ENCODE assay signal across 2 cellular contexts in genomic region chr3:42589382-42590109, GRCh38.
TF ChIP-seq lines count a peak whose summit lies in the region.

No MANE protein-coding gene starts in this region.

TF ChIP-seq in GM12878, 131 proteins besides CTCF, POLR2A, EP300 and RAD21:
- TF ChIP-seq NR2F1 (conservative IDR thresholded peaks at IDR 0.05) (no peak), SUPT20H (IDR thresholded peaks at IDR 0.05; ENCODE audit: borderline replicate concordance, control insufficient read depth, low read depth, low read length) (no peak), HDAC6 (IDR thresholded peaks at IDR 0.05; ENCODE audit: unreplicated experiment) (no peak), YY1 (IDR thresholded peaks at IDR 0.05; ENCODE audit: low read depth, low read length) (no peak), E2F4 (IDR thresholded peaks at IDR 0.05; ENCODE audit: low read depth, low read length) (no peak), BHLHE40 (IDR thresholded peaks at IDR 0.05; ENCODE audit: borderline replicate concordance in 1 of 2, low read depth in 2 of 2, low read length in 1 of 2) (no peak), SMARCA5 (IDR thresholded peaks at IDR 0.05) (no peak), SIN3A (IDR thresholded peaks at IDR 0.05; ENCODE audit: low read depth, low read length) (no peak), NKRF (conservative IDR thresholded peaks at IDR 0.05) (no peak), SREBF2 (IDR thresholded peaks at IDR 0.05; ENCODE audit: low read length) (no peak), TAF1 (IDR thresholded peaks at IDR 0.05; ENCODE audit: borderline replicate concordance, low read depth, low read length) (no peak), ETV6 (conservative IDR thresholded peaks at IDR 0.05 in 1 of 2, IDR thresholded peaks at IDR 0.05 in 1 of 2; ENCODE audit: borderline replicate concordance in 1 of 2, low read depth in 1 of 2) (no peak), YBX1 (IDR thresholded peaks at IDR 0.05) (no peak), MEF2A (IDR thresholded peaks at IDR 0.05; ENCODE audit: insufficient read depth, low read depth, low read length) (no peak), MXI1 (IDR thresholded peaks at IDR 0.05; ENCODE audit: low read depth, low read length) (no peak), TCF12 (IDR thresholded peaks at IDR 0.05; ENCODE audit: low read depth, low read length) (no peak), PKNOX1 (IDR thresholded peaks at IDR 0.05) (no peak), ZNF217 (IDR thresholded peaks at IDR 0.05) (no peak), JUND (IDR thresholded peaks at IDR 0.05; ENCODE audit: low read depth, low read length) (no peak), NRF1 (conservative IDR thresholded peaks at IDR 0.05; ENCODE audit: low read depth, low read length) (no peak)

TF ChIP-seq in HEK293T, 16 proteins besides CTCF, POLR2A, EP300 and RAD21:
- TF ChIP-seq SUZ12 (IDR thresholded peaks at IDR 0.05) = no peak
- no peak for TF ChIP-seq FOXA1 (IDR thresholded peaks at IDR 0.05)
- TF ChIP-seq PKNOX1 (IDR thresholded peaks at IDR 0.05) = no peak
TF ChIP-seq in HEK293T: peak in this region for 0.
